In the genomic region with DNA sequence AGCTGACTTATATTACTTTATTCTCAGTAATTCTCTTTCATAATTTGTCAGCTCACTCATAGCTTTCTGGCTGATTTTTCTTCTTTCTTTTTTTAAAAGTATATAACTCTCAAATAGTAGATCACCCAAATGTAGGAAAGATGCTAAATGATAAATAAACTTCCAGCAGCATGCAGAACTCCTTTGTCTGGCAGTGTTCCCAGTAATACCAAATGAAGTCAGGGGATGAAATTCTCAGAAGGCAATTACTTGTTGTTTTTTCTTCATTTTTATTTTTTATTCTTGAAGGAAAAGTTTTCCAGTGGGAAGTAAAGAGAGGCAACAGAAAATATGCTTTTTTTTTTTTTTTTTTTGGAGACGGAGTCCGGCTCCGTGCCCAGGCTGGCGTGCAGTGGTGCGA, we compare ENCODE assay signal across 22 cellular contexts.
DNase-seq lines count a peak whose midpoint lies in the region; ATAC-seq and TF ChIP-seq lines count a peak whose summit lies in the region.
"Had no signal": no experiment of that assay in that cellular context is flagged by ENCODE, and none has a peak within 500 bp of the region (broad histone marks: within the 10 kb centered on the region; RNA-seq: fewer than 3 reads in every experiment).

No MANE protein-coding gene starts in this region.

- H3K36me3 ChIP-seq in tibial artery: no peaks in the 10 kb centered on the region
- H3K36me3 ChIP-seq: MG63 had no signal

- H3K27ac ChIP-seq in tibial artery: peak overlapping the region; percentile 71 to 77

- peak overlapping the region; percentile 29 to 40 for H3K4me3 ChIP-seq in tibial artery
- H3K4me3 ChIP-seq: MG63 had no signal

- H3K9me3 Mint-ChIP-seq in mesothelial cell of epicardium: no peaks in the 10 kb centered on the region
- H3K9me3 Mint-ChIP-seq in activated T-cell treated with anti-CD3 and anti-CD28 coated beads, Interleukin-2, amount 50 U/mL, for 4 hours: no peaks in the 10 kb centered on the region

- no peaks in the 10 kb centered on the region for H3K9me3 ChIP-seq in tibial artery
- H3K9me3 ChIP-seq: Caco-2, MG63 had no signal

- ATAC-seq in left ventricle myocardium superior (peak; percentile 10), Right ventricle myocardium superior (ENCODE audit: poor library complexity) (no peak), HG03196 (IDR thresholded peaks at IDR 0.05; ENCODE audit: unreplicated experiment) (no peak)
- ATAC-seq in activated T-cell treated with anti-CD3 and anti-CD28 coated beads, Interleukin-2, amount 50 U/mL, for 4 hours: no peak

- H3K27me3 ChIP-seq in tibial artery: no peaks in the 10 kb centered on the region
- H3K27me3 ChIP-seq: MG63 had no signal

- no peaks in the 10 kb centered on the region for H3K27me3 Mint-ChIP-seq in mesothelial cell of epicardium (ENCODE audit: low read depth)
- H3K27me3 Mint-ChIP-seq in activated T-cell treated with anti-CD3 and anti-CD28 coated beads, Interleukin-2, amount 50 U/mL, for 4 hours (ENCODE audit: low read depth): no peaks in the 10 kb centered on the region
- H3K27me3 Mint-ChIP-seq: B cell; CD4-positive, CD25-positive, alpha-beta regulatory T cell; IgD-negative memory B cell had no signal

- intact Hi-C loops in left ventricle myocardium superior (cut with micrococcal nuclease) (no loop called here), Right ventricle myocardium superior (cut with DNase I) (no loop called here), tibial artery (cut with DNase I; ENCODE audit: low total_unique reads) (no loop called here)

- peaks cover 0 to 73% (median 14%) of the 10 kb centered on the region in 4 donors for H3K4me1 ChIP-seq in tibial artery
- H3K4me1 ChIP-seq: Caco-2 had no signal

- TF ChIP-seq CTCF in mesothelial cell of epicardium (IDR thresholded peaks at IDR 0.05; ENCODE audit: unreplicated experiment) (no peak), tibial artery (IDR thresholded peaks at IDR 0.05) (no peak)

- peaks cover 10% of the 10 kb centered on the region for H3K4me1 Mint-ChIP-seq in mesothelial cell of epicardium
- H3K4me1 Mint-ChIP-seq in activated T-cell treated with anti-CD3 and anti-CD28 coated beads, Interleukin-2, amount 50 U/mL, for 4 hours (ENCODE audit: low read depth): no peaks in the 10 kb centered on the region
- H3K4me1 Mint-ChIP-seq: B cell had no signal

- H3K36me3 Mint-ChIP-seq in mesothelial cell of epicardium: no peaks in the 10 kb centered on the region
- no peaks in the 10 kb centered on the region for H3K36me3 Mint-ChIP-seq in activated T-cell treated with anti-CD3 and anti-CD28 coated beads, Interleukin-2, amount 50 U/mL, for 4 hours (ENCODE audit: insufficient read depth)
- H3K36me3 Mint-ChIP-seq: CD4-positive, CD25-positive, alpha-beta regulatory T cell; IgD-negative memory B cell had no signal

- no peak overlapping the region for H3K4me3 Mint-ChIP-seq in mesothelial cell of epicardium
- no peak overlapping the region for H3K4me3 Mint-ChIP-seq in activated T-cell treated with anti-CD3 and anti-CD28 coated beads, Interleukin-2, amount 50 U/mL, for 4 hours
- H3K4me3 Mint-ChIP-seq: B cell; CD4-positive, CD25-positive, alpha-beta regulatory T cell; IgD-negative memory B cell had no signal

- peak overlapping the region; percentile 41 for H3K27ac Mint-ChIP-seq in mesothelial cell of epicardium
- H3K27ac Mint-ChIP-seq: B cell; CD4-positive, CD25-positive, alpha-beta regulatory T cell; IgD-negative memory B cell had no signal

- no peak for DNase-seq in left ventricle myocardium superior
- no peak for DNase-seq in Right ventricle myocardium superior
- DNase-seq in dedifferentiated amniotic fluid mesenchymal stem cell (ENCODE audit: extremely low spot score): peak; percentile 32
- no peak for DNase-seq in mesothelial cell of epicardium (ENCODE audit: low spot score in 2 of 2, unreplicated experiment in 2 of 2)
- no peak for DNase-seq in tibial artery
- no peak for DNase-seq in activated T-cell treated with anti-CD3 and anti-CD28 coated beads, Interleukin-2, amount 50 U/mL, for 4 hours
- no peak for DNase-seq in C1 segment of cervical spinal cord (lab: John Stamatoyannopoulos, UW)
- DNase-seq: Caco-2; CD4-positive, CD25-positive, alpha-beta regulatory T cell; GDM1; Karpas-422; MG63; NCI-H1092; NCI-H146; NCI-H2081; NCI-H510A; NCI-H748 treated with DMSO at 0.1 percent for 48 hours; OCI-M1; SHP77 treated with DMSO at 0.1 percent for 48 hours had no signal
